In the genomic region with DNA sequence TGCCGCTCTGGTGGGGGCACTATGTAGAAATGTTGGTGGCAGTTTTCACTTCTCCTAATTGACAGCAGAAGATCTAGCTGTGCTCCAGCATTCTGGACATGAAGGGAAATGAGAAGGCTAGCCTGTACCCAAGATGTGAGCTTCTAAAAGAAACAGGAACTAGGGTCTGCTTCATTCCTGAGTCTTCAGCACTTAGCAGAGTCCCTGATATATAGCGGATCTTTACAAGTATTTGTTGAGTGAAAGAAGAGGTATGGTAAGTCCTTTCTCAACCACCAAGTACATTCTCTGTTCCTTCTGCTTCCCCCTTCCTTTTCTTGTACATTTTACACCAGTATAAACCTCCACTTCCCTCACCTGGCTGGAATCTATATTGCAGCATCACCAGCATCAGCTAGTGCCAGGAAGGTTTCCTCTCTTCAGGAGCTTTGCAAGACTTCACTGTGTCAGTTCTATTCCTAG, we compare ENCODE assay signal across 8 cellular contexts.
DNase-seq lines count a peak whose midpoint lies in the region; ATAC-seq and TF ChIP-seq lines count a peak whose summit lies in the region.

No MANE protein-coding gene starts in this region.

- no peaks in the 10 kb centered on the region for H3K9me3 Mint-ChIP-seq in activated naive CD8-positive, alpha-beta T cell treated with anti-CD3 and anti-CD28 coated beads, Interleukin-2, amount 50 U/mL, for 24 hours

- H3K9me3 ChIP-seq in MM.1S (replicated peaks; ENCODE audit: insufficient read depth, low read length): no peaks in the 10 kb centered on the region

- peak overlapping the region; percentile 5; the same call in 1 of the 2 replicates for H2AFZ ChIP-seq in MM.1S (ENCODE audit: low read length)

- no peaks in the 10 kb centered on the region for H3K79me2 ChIP-seq in MM.1S (ENCODE audit: low read length)

- DNase-seq in AG10803 (ENCODE audit: low read depth): no peak
- DNase-seq in MM.1S: peak; percentile 55
- DNase-seq in cerebellum (ENCODE audit: low spot score): peak; percentile 57
- no peak for DNase-seq in NCI-H128 (lab: John Stamatoyannopoulos, UW; ENCODE audit: unreplicated experiment)
- DNase-seq in NCI-H1048 (lab: John Stamatoyannopoulos, UW): no peak
- no peak for DNase-seq in NCI-H2227 treated with DMSO at 0.1 percent for 48 hours (lab: John Stamatoyannopoulos, UW)
- DNase-seq in activated naive CD8-positive, alpha-beta T cell treated with anti-CD3 and anti-CD28 coated beads, Interleukin-2, amount 50 U/mL, for 24 hours: no peak

- no peak overlapping the region for H3K9ac ChIP-seq in MM.1S (ENCODE audit: low read length)

- H3K4me3 Mint-ChIP-seq in activated naive CD8-positive, alpha-beta T cell treated with anti-CD3 and anti-CD28 coated beads, Interleukin-2, amount 50 U/mL, for 24 hours: no peak overlapping the region

- H3K4me2 ChIP-seq in MM.1S (ENCODE audit: low read depth, low read length): no peak overlapping the region

- H3K27me3 Mint-ChIP-seq in activated naive CD8-positive, alpha-beta T cell treated with anti-CD3 and anti-CD28 coated beads, Interleukin-2, amount 50 U/mL, for 24 hours: peaks cover 5% of the 10 kb centered on the region

- H3K4me1 Mint-ChIP-seq in activated naive CD8-positive, alpha-beta T cell treated with anti-CD3 and anti-CD28 coated beads, Interleukin-2, amount 50 U/mL, for 24 hours: no peaks in the 10 kb centered on the region

- H3K36me3 ChIP-seq in MM.1S (replicated peaks; ENCODE audit: insufficient read depth, low read length): no peaks in the 10 kb centered on the region

- H3K36me3 Mint-ChIP-seq in activated naive CD8-positive, alpha-beta T cell treated with anti-CD3 and anti-CD28 coated beads, Interleukin-2, amount 50 U/mL, for 24 hours (ENCODE audit: low read depth): no peaks in the 10 kb centered on the region

- no peaks in the 10 kb centered on the region for H3K9me2 ChIP-seq in MM.1S (replicated peaks; ENCODE audit: insufficient read depth, low read length)

- no peak overlapping the region for H3K27ac Mint-ChIP-seq in activated naive CD8-positive, alpha-beta T cell treated with anti-CD3 and anti-CD28 coated beads, Interleukin-2, amount 50 U/mL, for 24 hours

- TF ChIP-seq CTCF in AG10803 (conservative IDR thresholded peaks at IDR 0.05; ENCODE audit: low read length) (peak; percentile 11; the same call in 1 of the 2 replicates), MM.1S (IDR thresholded peaks at IDR 0.05; ENCODE audit: low read length) (peak; percentile 56)

- peaks cover 11% of the 10 kb centered on the region; the same call in 1 of the 2 replicates for H3K4me1 ChIP-seq in MM.1S (ENCODE audit: low read length)

- peak; percentile 65 for ATAC-seq in GM18909 (IDR thresholded peaks at IDR 0.05; ENCODE audit: poor library complexity, unreplicated experiment)
- ATAC-seq in activated naive CD8-positive, alpha-beta T cell treated with anti-CD3 and anti-CD28 coated beads, Interleukin-2, amount 50 U/mL, for 24 hours: no peak

- no peak overlapping the region for H3K27ac ChIP-seq in MM.1S (ENCODE audit: low read length)

- no peak overlapping the region for H3K4me3 ChIP-seq in AG10803 (ENCODE audit: low read length)
- no peak overlapping the region for H3K4me3 ChIP-seq in MM.1S (ENCODE audit: low read length)

- H4K20me1 ChIP-seq in MM.1S (ENCODE audit: insufficient read depth, low read length): no peaks in the 10 kb centered on the region

- H3K27me3 ChIP-seq in MM.1S (replicated peaks; ENCODE audit: insufficient read depth, low read length): no peaks in the 10 kb centered on the region

- no peaks in the 10 kb centered on the region for H3F3A ChIP-seq in MM.1S (ENCODE audit: insufficient read depth, low read length)

Comparison
In these comparisons a context has a peak if more than half of its experiments do, and no peak if none do; other contexts are left out.
1. DNase-seq: peak in MM.1S (single experiment) and cerebellum (single experiment); none in AG10803 (single experiment), NCI-H128 (single experiment), NCI-H1048 (single experiment), NCI-H2227 treated with DMSO at 0.1 percent for 48 hours (single experiment) and activated naive CD8-positive, alpha-beta T cell treated with anti-CD3 and anti-CD28 coated beads, Interleukin-2, amount 50 U/mL, for 24 hours (single experiment).